In the genomic region with DNA sequence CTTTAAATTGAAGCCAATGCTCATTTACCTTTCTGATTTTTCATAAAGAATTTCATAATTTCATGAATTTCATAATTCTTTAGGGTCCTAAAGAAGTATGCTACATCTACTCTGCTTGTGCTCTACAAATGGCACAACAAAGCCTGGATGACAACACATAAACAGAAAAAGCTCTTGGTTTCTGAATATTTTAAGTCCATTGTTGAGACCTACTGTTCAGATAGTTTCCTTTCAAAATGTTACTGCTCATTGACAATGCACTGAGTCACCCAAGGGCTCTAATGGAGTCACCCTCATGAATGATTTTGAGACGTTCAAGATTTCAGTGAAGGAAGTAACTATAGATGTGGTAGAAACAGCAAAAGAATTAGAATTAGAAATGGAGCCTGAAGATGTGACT, we compare ENCODE assay signal across 10 cellular contexts.
"Had no signal": no experiment of that assay in that cellular context is flagged by ENCODE, and none has a peak within 500 bp of the region (broad histone marks: within the 10 kb centered on the region; RNA-seq: fewer than 3 reads in every experiment).

No MANE protein-coding gene starts in this region.

- H3K4me3 ChIP-seq: GM23248, HAP-1 had no signal

- FAIRE-seq: HTR-8/SVneo had no signal

- H2AFZ ChIP-seq: GM23248 had no signal

- H3K27ac ChIP-seq: GM23248, KMS-11 had no signal

- H3K9me3 ChIP-seq: HAP-1 had no signal

- H3K36me3 ChIP-seq: HAP-1 had no signal

- ATAC-seq: HCT116 had no signal

- H3K4me3 Mint-ChIP-seq: IgD-negative memory B cell had no signal

- DNase-seq: GM23248, GOT3, H7, Karpas-422, KBM-7 had no signal

- H3K4me2 ChIP-seq: KMS-11 had no signal

- H3K4me1 ChIP-seq: HAP-1 had no signal

- H3K9ac ChIP-seq: GM23248, KMS-11 had no signal

- H3K36me3 Mint-ChIP-seq: IgD-negative memory B cell had no signal

- H3K27ac Mint-ChIP-seq: IgD-negative memory B cell had no signal
